8 cellular contexts compared by ENCODE assay signal in genomic region chr1:201184734-201185453, GRCh38. TPM values are rescaled to one million over a fixed set of nuclear protein-coding genes. Genes with fewer than 3 reads are reported as not detected.
A peak's percentile ranks its signal among the peaks of the same experiment; 100 is the strongest.
DNase-seq lines count a peak whose midpoint lies in the region; ATAC-seq and TF ChIP-seq lines count a peak whose summit lies in the region.
"Had no signal": no experiment of that assay in that cellular context is flagged by ENCODE, and none has a peak within 500 bp of the region (broad histone marks: within the 10 kb centered on the region; RNA-seq: fewer than 3 reads in every experiment).

No MANE protein-coding gene starts in this region.

- peak; percentile 32 for TF ChIP-seq CTCF in GM10266 (IDR thresholded peaks at IDR 0.05; ENCODE audit: control insufficient read depth, insufficient read depth, low read depth, missing control alignments)
- TF ChIP-seq CTCF in astrocyte of the cerebellum (IDR thresholded peaks at IDR 0.05; ENCODE audit: low read depth, low read length, missing control alignments): peak; percentile 82
- TF ChIP-seq CTCF in thyroid gland (IDR thresholded peaks at IDR 0.05): peak in 5 of 6 experiments; percentile 16 to 60 (median 48)

- in situ Hi-C loops in astrocyte of the cerebellum (cut with HindIII; ENCODE audit: low sequenced_read_pairs): no loop called here

- intact Hi-C loops in thyroid gland (cut with DNase I): loop anchor here (5.0 kb wide), 1 partner anchor 38 kb away; no protein-coding TSS in a partner anchor

- H3K27me3 ChIP-seq in thyroid gland: no peaks in the 10 kb centered on the region

- peak; percentile 23 for DNase-seq in GM10266 (ENCODE audit: extremely low spot score)
- peak; percentile 70 for DNase-seq in NCI-H1092 treated with DMSO at 0.1 percent for 48 hours (lab: John Stamatoyannopoulos, UW)
- DNase-seq in astrocyte of the cerebellum (ENCODE audit: low read depth): peak; percentile 60
- DNase-seq in iPS-NIHi11 (ENCODE audit: low spot score): peak; percentile 76
- DNase-seq in thyroid gland: peak; percentile 48 to 60
- DNase-seq in activated CD4-positive, CD25-positive, alpha-beta regulatory T cell treated with anti-CD3 and anti-CD28 coated beads, Interleukin-2, amount 50 U/mL, for 72 hours: no peak

- no peaks in the 10 kb centered on the region for H3K9me3 ChIP-seq in thyroid gland

- peaks cover 0 to 8% of the 10 kb centered on the region in 2 donors for H3K4me1 ChIP-seq in thyroid gland

- no peaks in the 10 kb centered on the region for H3K36me3 ChIP-seq in thyroid gland

- WGBS in thyroid gland, 2 donors: 33 to 38% methylated on average over 7 to 9 of the region's 9 CpGs

- no peak overlapping the region for H3K27ac ChIP-seq in thyroid gland

- TF ChIP-seq POLR2A in thyroid gland (IDR thresholded peaks at IDR 0.05): no peak

- H3K4me3 ChIP-seq in astrocyte of the cerebellum (ENCODE audit: low read depth, low read length) (no peak overlapping the region), thyroid gland (replicated peaks in 1 of 3) (no peak overlapping the region)

- no peak for ATAC-seq in GM18519 (IDR thresholded peaks at IDR 0.05; ENCODE audit: low FRiP score, unreplicated experiment)

RNA-seq across cellular contexts. Expression of gene IGFN1, which starts 5.7 kb away (rescaled TPM):
- 10 to 100 TPM; 16.2 to 78.6 (median 33.0) TPM for total RNA-seq in thyroid gland
- total RNA-seq: activated CD8-positive, alpha-beta memory T cell treated with anti-CD3 and anti-CD28 coated beads for 36 hours had no signal

RNA-seq across cellular contexts. Expression of gene TMEM9, which starts 30.6 kb away (rescaled TPM):
- 100 to 1,000 TPM in 3 of 4 donors, 10 to 100 TPM in 1; 88.9 to 190 (median 133) TPM for total RNA-seq in thyroid gland

RNA-seq across cellular contexts. Expression of gene ASCL5, which starts 57.9 kb away (rescaled TPM):
- not detected for total RNA-seq in thyroid gland
- total RNA-seq: activated CD8-positive, alpha-beta memory T cell treated with anti-CD3 and anti-CD28 coated beads for 36 hours had no signal

Comparison
In these comparisons a context has a peak if more than half of its experiments do, and no peak if none do; other contexts are left out.
1. CTCF ChIP-seq: peak in every context shown above with its lines; median percentile 82 in astrocyte of the cerebellum; 48 in thyroid gland; 32 in GM10266.